8 cellular contexts compared by ENCODE assay signal in the genomic region with DNA sequence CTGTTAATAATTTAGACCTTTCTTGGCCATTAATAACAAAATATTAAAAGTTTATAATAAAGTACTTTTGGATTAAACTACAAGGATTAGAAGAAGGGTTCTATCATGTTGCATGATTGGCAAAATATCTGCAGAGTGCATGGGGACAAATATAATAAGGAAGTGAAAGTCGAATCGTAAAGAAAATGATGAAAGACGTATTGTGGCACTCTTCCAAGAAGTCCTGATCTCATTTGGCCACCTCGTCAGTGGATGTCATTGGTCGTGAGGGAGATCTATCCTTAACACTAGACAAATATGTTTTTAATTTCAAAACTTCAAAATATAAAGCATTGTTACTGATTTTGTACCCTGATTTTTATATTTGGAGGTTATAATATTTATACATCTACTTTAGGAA. TPM values are rescaled to one million over a fixed set of nuclear protein-coding genes. Genes with fewer than 3 reads are reported as not detected.
DNase-seq lines count a peak whose midpoint lies in the region; ATAC-seq and TF ChIP-seq lines count a peak whose summit lies in the region.

No MANE protein-coding gene starts in this region.

- no peak for DNase-seq in CD4-positive, alpha-beta T cell
- DNase-seq in SK-MEL-5 (ENCODE audit: low read depth, low spot score), result peak; percentile 38
- DNase-seq in left lobe of liver (ENCODE audit: low spot score), result no peak
- no peak for DNase-seq in inferior parietal cortex (ENCODE audit: extremely low spot score)
- no peak for DNase-seq in NCI-H1436 (lab: John Stamatoyannopoulos, UW)
- no peak for DNase-seq in RKO (ENCODE audit: low spot score)
- DNase-seq in prostate gland (ENCODE audit: low spot score), result no peak

- CTCF ChIA-PET in CD4-positive, alpha-beta T cell (lab: Charles Lee), result no interaction called here

- no peaks in the 10 kb centered on the region for H3K4me1 ChIP-seq in prostate gland (replicated peaks)

- H3K27me3 Mint-ChIP-seq in CD4-positive, alpha-beta T cell, result no peaks in the 10 kb centered on the region

- H3K4me1 Mint-ChIP-seq in CD4-positive, alpha-beta T cell (ENCODE audit: low read depth), result peaks cover 66% of the 10 kb centered on the region

- POLR2A ChIA-PET in CD4-positive, alpha-beta T cell (lab: Charles Lee), result interaction anchor here (0.7 to 1.0 kb wide), 2 partner anchors 9 to 20 kb away, joined by 3 read pairs; no protein-coding TSS in a partner anchor

- no peaks in the 10 kb centered on the region for H3K9me3 Mint-ChIP-seq in CD4-positive, alpha-beta T cell

- 45% methylated on average over 5 of the region's 5 CpGs for WGBS in prostate gland

- H3K27ac Mint-ChIP-seq in CD4-positive, alpha-beta T cell, result peak overlapping the region; percentile 41

- no peak for TF ChIP-seq CTCF in CD4-positive, alpha-beta T cell (IDR thresholded peaks at IDR 0.05)
- TF ChIP-seq CTCF in prostate gland (IDR thresholded peaks at IDR 0.05), result no peak

- no peaks in the 10 kb centered on the region for H3K9me3 ChIP-seq in CD4-positive, alpha-beta T cell (ENCODE audit: control insufficient read depth, low read length)
- H3K9me3 ChIP-seq in prostate gland, result no peaks in the 10 kb centered on the region

- peaks cover 20% of the 10 kb centered on the region for H3K36me3 Mint-ChIP-seq in CD4-positive, alpha-beta T cell (ENCODE audit: low read depth)

- intact Hi-C loops in CD4-positive, alpha-beta T cell (cut with DNase I, micrococcal nuclease), result no loop called here
- intact Hi-C loops in prostate gland (cut with DNase I), result no loop called here

- no peaks in the 10 kb centered on the region for H3K27me3 ChIP-seq in CD4-positive, alpha-beta T cell (ENCODE audit: control insufficient read depth, insufficient read depth, low read length)
- H3K27me3 ChIP-seq in prostate gland (replicated peaks; ENCODE audit: insufficient read depth), result no peaks in the 10 kb centered on the region

- no peak for TF ChIP-seq POLR2A in prostate gland (IDR thresholded peaks at IDR 0.05)

- no peak for ATAC-seq in CD4-positive, alpha-beta T cell (ENCODE audit: poor library complexity)
- ATAC-seq in HG02759 (IDR thresholded peaks at IDR 0.05; ENCODE audit: unreplicated experiment) (peak; percentile 50), left lobe of liver (peak; percentile 58)

- H3K4me3 Mint-ChIP-seq in CD4-positive, alpha-beta T cell, result peak overlapping the region; percentile 47

- H3K36me3 ChIP-seq in prostate gland, result no peaks in the 10 kb centered on the region

- in situ Hi-C loops in SK-MEL-5 (cut with HindIII; ENCODE audit: low pct_unique_long_range_greater_than_20kb, low sequenced_read_pairs), result no loop called here

- no peak overlapping the region for H3K27ac ChIP-seq in CD4-positive, alpha-beta T cell (ENCODE audit: low read depth, low read length)
- no peak overlapping the region for H3K27ac ChIP-seq in prostate gland

- H3K4me3 ChIP-seq in prostate gland, result no peak overlapping the region

RNA-seq across cellular contexts. Expression of gene FOXN2, which starts 17.8 kb away (rescaled TPM):
- total RNA-seq in CD4-positive, alpha-beta T cell, result 10 to 100 TPM; 55.5 to 56.8 TPM
- total RNA-seq in SK-MEL-5 (2014; rRNA removed; shearing (Covaris generic)), result 99.3 and 104 TPM in 2 replicates
- polyA plus RNA-seq in SK-MEL-5 (2015; cell fraction: cytosol; rRNA removed), result 33.4 and 42.2 TPM in 2 replicates
- 67.1 and 77.7 TPM in 2 replicates for polyA plus RNA-seq in SK-MEL-5 (2015; cell fraction: nucleus; rRNA removed)
- total RNA-seq in left lobe of liver, result 20.8 TPM
- total RNA-seq in prostate gland, result 10 to 100 TPM; 12.9 to 26.6 TPM
